Comparison of ENCODE assay signal across 1 cellular context in the genomic region with DNA sequence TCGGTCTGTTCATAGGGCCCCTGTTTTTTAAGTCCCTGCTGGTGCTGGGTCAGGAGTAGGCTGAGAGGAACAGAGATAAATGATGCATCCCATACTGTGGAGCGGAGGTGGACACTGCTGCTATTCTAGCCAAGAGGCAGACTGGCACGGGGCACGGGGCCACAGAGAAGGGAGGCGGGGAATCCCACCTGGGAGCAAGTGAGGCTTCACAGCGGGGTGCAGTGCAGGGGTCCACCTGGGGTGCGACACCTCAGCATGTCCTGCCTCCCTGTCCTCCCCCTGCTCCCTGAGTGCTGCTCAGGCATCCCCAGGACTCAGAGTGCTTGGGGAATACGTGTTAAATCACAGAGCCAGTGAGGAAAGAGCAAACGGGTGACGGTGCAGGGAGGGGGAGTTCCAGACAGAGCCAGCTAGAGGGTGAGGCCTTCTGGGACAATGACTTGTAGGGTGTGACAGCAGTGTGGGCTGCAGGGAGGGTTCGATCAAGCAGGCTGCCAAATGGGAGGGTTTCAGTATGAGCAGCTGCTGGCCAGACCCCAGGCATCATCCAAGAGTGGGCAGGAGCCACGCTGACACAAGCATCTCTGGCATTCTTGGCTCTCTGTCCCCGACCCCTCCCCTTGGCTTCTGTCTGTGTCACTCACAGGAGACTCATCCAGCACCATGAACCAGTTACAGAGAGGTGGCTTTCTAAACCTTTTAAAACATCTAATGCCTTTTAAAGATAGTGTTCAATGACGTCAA.
TF ChIP-seq lines count a peak whose summit lies in the region.

No MANE protein-coding gene starts in this region.

TF ChIP-seq in SK-N-SH, 30 proteins besides CTCF, POLR2A, EP300 and RAD21 (continued from another document):
- TF ChIP-seq RXRA (IDR thresholded peaks at IDR 0.05; ENCODE audit: borderline replicate concordance, low read depth) (no peak), MXI1 (IDR thresholded peaks at IDR 0.05; ENCODE audit: low read depth, low read length) (no peak), IRF3 (IDR thresholded peaks at IDR 0.05; ENCODE audit: low read depth, low read length) (no peak), USF2 (IDR thresholded peaks at IDR 0.05; ENCODE audit: borderline replicate concordance, low read depth, low read length) (no peak), YY1 (IDR thresholded peaks at IDR 0.05; ENCODE audit: low read depth) (no peak), JUND (IDR thresholded peaks at IDR 0.05) (no peak), GABPA (IDR thresholded peaks at IDR 0.05; ENCODE audit: low read depth) (no peak), RCOR1 (IDR thresholded peaks at IDR 0.05; ENCODE audit: low read length) (no peak), NFIC (IDR thresholded peaks at IDR 0.05; ENCODE audit: borderline replicate concordance) (no peak), EZH2phosphoT487 (IDR thresholded peaks at IDR 0.05; ENCODE audit: borderline replicate concordance, low read depth) (no peak), FOXM1 (IDR thresholded peaks at IDR 0.05; ENCODE audit: low read depth) (no peak)
- TF ChIP-seq, protein P1, sequence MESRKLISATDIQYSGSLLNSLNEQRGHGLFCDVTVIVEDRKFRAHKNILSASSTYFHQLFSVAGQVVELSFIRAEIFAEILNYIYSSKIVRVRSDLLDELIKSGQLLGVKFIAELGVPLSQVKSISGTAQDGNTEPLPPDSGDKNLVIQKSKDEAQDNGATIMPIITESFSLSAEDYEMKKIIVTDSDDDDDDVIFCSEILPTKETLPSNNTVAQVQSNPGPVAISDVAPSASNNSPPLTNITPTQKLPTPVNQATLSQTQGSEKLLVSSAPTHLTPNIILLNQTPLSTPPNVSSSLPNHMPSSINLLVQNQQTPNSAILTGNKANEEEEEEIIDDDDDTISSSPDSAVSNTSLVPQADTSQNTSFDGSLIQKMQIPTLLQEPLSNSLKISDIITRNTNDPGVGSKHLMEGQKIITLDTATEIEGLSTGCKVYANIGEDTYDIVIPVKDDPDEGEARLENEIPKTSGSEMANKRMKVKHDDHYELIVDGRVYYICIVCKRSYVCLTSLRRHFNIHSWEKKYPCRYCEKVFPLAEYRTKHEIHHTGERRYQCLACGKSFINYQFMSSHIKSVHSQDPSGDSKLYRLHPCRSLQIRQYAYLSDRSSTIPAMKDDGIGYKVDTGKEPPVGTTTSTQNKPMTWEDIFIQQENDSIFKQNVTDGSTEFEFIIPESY (IDR thresholded peaks at IDR 0.05; ENCODE audit: borderline replicate concordance, low read depth) = no peak
- TF ChIP-seq, protein P2, sequence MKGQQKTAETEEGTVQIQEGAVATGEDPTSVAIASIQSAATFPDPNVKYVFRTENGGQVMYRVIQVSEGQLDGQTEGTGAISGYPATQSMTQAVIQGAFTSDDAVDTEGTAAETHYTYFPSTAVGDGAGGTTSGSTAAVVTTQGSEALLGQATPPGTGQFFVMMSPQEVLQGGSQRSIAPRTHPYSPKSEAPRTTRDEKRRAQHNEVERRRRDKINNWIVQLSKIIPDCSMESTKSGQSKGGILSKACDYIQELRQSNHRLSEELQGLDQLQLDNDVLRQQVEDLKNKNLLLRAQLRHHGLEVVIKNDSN (IDR thresholded peaks at IDR 0.05; ENCODE audit: borderline replicate concordance, low read depth) = no peak
TF ChIP-seq in SK-N-SH: peak in this region for 0.
